ENCODE assay signal across 17 cellular contexts in the genomic region with DNA sequence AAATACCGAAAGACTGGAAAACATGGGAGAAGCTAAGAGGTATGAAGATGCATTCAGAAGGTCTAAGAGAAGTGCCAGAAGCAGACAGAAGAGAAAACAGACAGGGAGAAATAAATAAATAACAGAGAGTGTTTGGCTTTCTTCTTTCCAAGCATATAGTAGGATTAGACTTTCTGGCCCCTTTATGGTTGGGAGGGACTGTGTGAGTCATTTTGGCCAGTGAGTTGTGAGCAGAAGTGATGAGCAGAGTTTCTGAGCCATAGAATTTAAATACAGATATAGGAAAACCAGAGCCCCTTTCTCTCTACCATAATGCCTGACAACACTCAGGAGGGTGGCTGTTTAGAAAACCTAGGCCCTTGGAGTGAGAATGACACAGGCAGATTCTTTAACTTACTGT.
A peak's percentile ranks its signal among the peaks of the same experiment; 100 is the strongest.
DNase-seq lines count a peak whose midpoint lies in the region; ATAC-seq and TF ChIP-seq lines count a peak whose summit lies in the region.
"Had no signal": no experiment of that assay in that cellular context is flagged by ENCODE, and none has a peak within 500 bp of the region (broad histone marks: within the 10 kb centered on the region; RNA-seq: fewer than 3 reads in every experiment).

No MANE protein-coding gene starts in this region.

- peak; percentile 50; the same call in 1 of the 2 replicates for ATAC-seq in PC-3
- ATAC-seq: HCT116 had no signal

- no peak overlapping the region for H3K18ac ChIP-seq in mesenchymal stem cell (ENCODE audit: low read depth in 1 of 2, low read length in 2 of 2)

- H3K36me3 Mint-ChIP-seq in MCF 10A (ENCODE audit: insufficient read depth, unreplicated experiment): no peaks in the 10 kb centered on the region
- H3K36me3 Mint-ChIP-seq: CD8-positive, alpha-beta memory T cell had no signal

- H3K4me2 ChIP-seq in PC-3 (ENCODE audit: low read length): no peak overlapping the region
- H3K4me2 ChIP-seq in mesenchymal stem cell (ENCODE audit: low read length, poor library complexity, severe bottlenecking): no peak overlapping the region
- H3K4me2 ChIP-seq: BLaER1 had no signal

- in situ Hi-C loops in ACHN (cut with HindIII; ENCODE audit: low pct_ligation_motif_present, low pct_unique_long_range_greater_than_20kb, low sequenced_read_pairs): no loop called here

- no peaks in the 10 kb centered on the region for H3K79me2 ChIP-seq in PC-3 (ENCODE audit: low read length)

- H3K27me3 ChIP-seq in PC-3 (ENCODE audit: low read length) (no peaks in the 10 kb centered on the region), mesenchymal stem cell (ENCODE audit: control insufficient read depth in 1 of 2, insufficient read depth in 1 of 2, low read length in 2 of 2) (no peaks in the 10 kb centered on the region)
- H3K27me3 ChIP-seq: BLaER1 had no signal

- H3K23ac ChIP-seq in mesenchymal stem cell (ENCODE audit: low read length in 2 of 2): no peak overlapping the region

- no peak overlapping the region for H2BK5ac ChIP-seq in mesenchymal stem cell (ENCODE audit: low read depth, low read length, poor library complexity, severe bottlenecking)

- H3K9me2 ChIP-seq in PC-3 (replicated peaks; ENCODE audit: low read length): no peaks in the 10 kb centered on the region

- H3K4ac ChIP-seq in mesenchymal stem cell (ENCODE audit: low read depth in 1 of 2, low read length in 2 of 2): no peak overlapping the region

- H3K9me3 Mint-ChIP-seq in MCF 10A (ENCODE audit: unreplicated experiment): no peaks in the 10 kb centered on the region

- H3F3A ChIP-seq in PC-3 (ENCODE audit: low read length, unreplicated experiment): no peaks in the 10 kb centered on the region

- H3K4me1 ChIP-seq in PC-3 (ENCODE audit: insufficient read depth, low read length) (peaks cover 10% of the 10 kb centered on the region; the same call in 1 of the 2 replicates), mesenchymal stem cell (ENCODE audit: control insufficient read depth, insufficient read depth, low read depth, low read length) (peaks cover 3% of the 10 kb centered on the region)
- H3K4me1 ChIP-seq: BLaER1 had no signal

- H3K9ac ChIP-seq in PC-3 (ENCODE audit: low read length) (no peak overlapping the region), mesenchymal stem cell (ENCODE audit: low read length) (no peak overlapping the region)
- H3K9ac ChIP-seq: BLaER1 had no signal

- H2AFZ ChIP-seq in PC-3 (ENCODE audit: low read length): no peak overlapping the region
- no peak overlapping the region for H2AFZ ChIP-seq in mesenchymal stem cell (ENCODE audit: low read depth, low read length)

- peaks cover 8% of the 10 kb centered on the region for H3K79me1 ChIP-seq in mesenchymal stem cell (replicated peaks; ENCODE audit: low read length, poor library complexity, severe bottlenecking)

- no peak overlapping the region for H3K4me3 Mint-ChIP-seq in MCF 10A (ENCODE audit: unreplicated experiment)
- H3K4me3 Mint-ChIP-seq: CD8-positive, alpha-beta memory T cell had no signal

- no peak overlapping the region for H2BK15ac ChIP-seq in mesenchymal stem cell (ENCODE audit: low read depth, poor library complexity, severe bottlenecking)

- POLR2A ChIA-PET in PC-3 (lab: Charles Lee; ENCODE audit: unreplicated experiment): no interaction called here
- POLR2A ChIA-PET in MCF 10A (lab: Yijun Ruan, JAX): no interaction called here

- H4K8ac ChIP-seq in mesenchymal stem cell (ENCODE audit: low read length): no peak overlapping the region

- BruUV-seq in PC-3 (replicated peaks; lab: Mats Ljungman, UMichigan): no TSS peak
- no TSS peak for BruUV-seq in MCF 10A (replicated peaks; lab: Mats Ljungman, UMichigan)

- DNase-seq in DMS53 (lab: John Stamatoyannopoulos, UW): peak; percentile 24
- no peak for DNase-seq in DMS53 treated with DMSO at 0.1 percent for 48 hours (lab: John Stamatoyannopoulos, UW; ENCODE audit: unreplicated experiment)
- peak; percentile 12 for DNase-seq in PC-3
- peak; percentile 59 for DNase-seq in mesenchymal stem cell
- no peak for DNase-seq in hippocampal formation (lab: John Stamatoyannopoulos, UW)
- DNase-seq in midbrain (lab: John Stamatoyannopoulos, UW): no peak
- no peak for DNase-seq in ACHN
- DNase-seq in MCF 10A (ENCODE audit: unreplicated experiment): no peak
- DNase-seq: AML-193; CD8-positive, alpha-beta memory T cell; DMS79; GF-D8; KBM-7 had no signal

- H2BK12ac ChIP-seq in mesenchymal stem cell (ENCODE audit: low read length in 2 of 2): no peak overlapping the region

- H3K36me3 ChIP-seq in PC-3 (ENCODE audit: low read depth, low read length): no peaks in the 10 kb centered on the region
- H3K36me3 ChIP-seq in mesenchymal stem cell (ENCODE audit: control insufficient read depth in 1 of 2, insufficient read depth in 2 of 2, low read depth in 1 of 2, low read length in 2 of 2): peaks cover 0 to 5% of the 10 kb centered on the region in 2 experiments
- H3K36me3 ChIP-seq: BLaER1 had no signal

- H3K14ac ChIP-seq in mesenchymal stem cell (ENCODE audit: low read length in 2 of 2): no peak overlapping the region

- H4K20me1 ChIP-seq in PC-3 (ENCODE audit: low read length): no peaks in the 10 kb centered on the region
- H4K20me1 ChIP-seq: BLaER1 had no signal

- no peak overlapping the region for H3K27ac Mint-ChIP-seq in MCF 10A (ENCODE audit: low read depth, unreplicated experiment)
- H3K27ac Mint-ChIP-seq: CD8-positive, alpha-beta memory T cell had no signal

- H4K91ac ChIP-seq in mesenchymal stem cell (ENCODE audit: low read length): no peak overlapping the region

- no peak overlapping the region for H2BK120ac ChIP-seq in mesenchymal stem cell (ENCODE audit: low read depth, low read length)

- CTCF ChIA-PET in PC-3 (lab: Charles Lee): no interaction called here
- CTCF ChIA-PET in MCF 10A (lab: Yijun Ruan, JAX): no interaction called here

- 95% methylated on average over 1 of the region's 1 CpG for WGBS in mesenchymal stem cell

- intact Hi-C loops in PC-3 (cut with micrococcal nuclease): no loop called here
- intact Hi-C loops in MCF 10A (cut with micrococcal nuclease): no loop called here

- no peak overlapping the region for H3K27ac ChIP-seq in PC-3 (ENCODE audit: low read length)
- H3K27ac ChIP-seq in mesenchymal stem cell (ENCODE audit: low read length, poor library complexity, severe bottlenecking): no peak overlapping the region
- H3K27ac ChIP-seq: 22Rv1, BLaER1, HL-60 had no signal

- no peaks in the 10 kb centered on the region for H3K4me1 Mint-ChIP-seq in MCF 10A (ENCODE audit: insufficient read depth, unreplicated experiment)
- H3K4me1 Mint-ChIP-seq: CD8-positive, alpha-beta memory T cell had no signal

- no peak overlapping the region for H2AK5ac ChIP-seq in mesenchymal stem cell (ENCODE audit: low read length, severe bottlenecking)

- no peaks in the 10 kb centered on the region for H3K9me3 ChIP-seq in PC-3 (ENCODE audit: low read length)
- H3K9me3 ChIP-seq in mesenchymal stem cell (ENCODE audit: control insufficient read depth, low read length): no peaks in the 10 kb centered on the region
- H3K9me3 ChIP-seq: BLaER1 had no signal

- no peaks in the 10 kb centered on the region for H3K27me3 Mint-ChIP-seq in MCF 10A (ENCODE audit: insufficient read depth, unreplicated experiment)
- H3K27me3 Mint-ChIP-seq: CD8-positive, alpha-beta memory T cell had no signal

- no peak for TF ChIP-seq CTCF in PC-3 (conservative IDR thresholded peaks at IDR 0.05; ENCODE audit: low read depth, low read length)
- no peak for TF ChIP-seq CTCF in MCF 10A (IDR thresholded peaks at IDR 0.05; ENCODE audit: unreplicated experiment)

- no peak overlapping the region for H3K4me3 ChIP-seq in PC-3 (ENCODE audit: low read length)
- no peak overlapping the region for H3K4me3 ChIP-seq in mesenchymal stem cell (ENCODE audit: insufficient read depth in 1 of 2, low read depth in 1 of 2, low read length in 2 of 2)
- H3K4me3 ChIP-seq: BLaER1 had no signal

Comparison
In these comparisons a context has a peak if more than half of its experiments do, and no peak if none do; other contexts are left out.
1. DNase-seq: peak in DMS53 (single experiment), PC-3 (single experiment) and mesenchymal stem cell (single experiment); none in DMS53 treated with DMSO at 0.1 percent for 48 hours (single experiment), hippocampal formation (0 of 2), midbrain (single experiment), ACHN (single experiment) and MCF 10A (single experiment).